8 cellular contexts compared by ENCODE assay signal in genomic region chr15:85504739-85505676, GRCh38.
DNase-seq lines count a peak whose midpoint lies in the region; ATAC-seq and TF ChIP-seq lines count a peak whose summit lies in the region.

No MANE protein-coding gene starts in this region.

- TF ChIP-seq CTCF in activated CD8-positive, alpha-beta T cell treated with anti-CD3 and anti-CD28 coated beads for 36 hours (IDR thresholded peaks at IDR 0.05), result peak; percentile 68
- TF ChIP-seq CTCF in fibroblast of the aortic adventitia (IDR thresholded peaks at IDR 0.05; ENCODE audit: insufficient read depth, low read length), result peak; percentile 62
- peak in 2 of 3 donors; percentile 24 to 40 for TF ChIP-seq CTCF in ovary (IDR thresholded peaks at IDR 0.05)

- no peak for TF ChIP-seq EP300 in ovary (IDR thresholded peaks at IDR 0.05)

- WGBS in ovary, 3 donors, result 54 to 66% (median 58%) methylated on average over 8 of the region's 8 CpGs

- intact Hi-C loops in activated CD8-positive, alpha-beta T cell treated with anti-CD3 and anti-CD28 coated beads for 36 hours (cut with micrococcal nuclease), result loop anchor here (10.0 kb wide), 1 partner anchor 210 kb away; no protein-coding TSS in a partner anchor
- intact Hi-C loops in ovary (cut with DNase I), result loop anchor here in 1 of 4 donors (10.0 kb wide), 1 partner anchor 210 kb away; no protein-coding TSS in a partner anchor

- H3K9me3 Mint-ChIP-seq in activated CD8-positive, alpha-beta T cell treated with anti-CD3 and anti-CD28 coated beads for 36 hours, result no peaks in the 10 kb centered on the region

- no peaks in the 10 kb centered on the region for H3K27me3 ChIP-seq in ovary

- H3K36me3 ChIP-seq in ovary, result no peaks in the 10 kb centered on the region

- POLR2A ChIA-PET in activated CD8-positive, alpha-beta T cell treated with anti-CD3 and anti-CD28 coated beads for 36 hours (lab: Charles Lee), result interaction anchor here (1.8 kb wide), 1 partner anchor 17 kb away, joined by 4 read pairs; no protein-coding TSS in a partner anchor

- DNase-seq in activated naive CD4-positive, alpha-beta T cell treated with Interleukin-2 at 50 U/mL for 16 hours, result peak; percentile 30
- DNase-seq in activated naive CD4-positive, alpha-beta T cell (lab: John Stamatoyannopoulos, UW), result no peak
- peak; percentile 37 for DNase-seq in NCI-H2171 treated with DMSO at 0.1 percent for 48 hours (lab: John Stamatoyannopoulos, UW)
- peak; percentile 68 for DNase-seq in activated CD8-positive, alpha-beta T cell treated with anti-CD3 and anti-CD28 coated beads for 36 hours
- peak; percentile 83 for DNase-seq in fibroblast of the aortic adventitia (ENCODE audit: low read depth)
- DNase-seq in ovary, result peak in 3 of 5 donors; percentile 11 to 65 (median 32)
- DNase-seq in mesenteric fat pad (ENCODE audit: low spot score), result no peak

- no peaks in the 10 kb centered on the region for H3K36me3 Mint-ChIP-seq in activated CD8-positive, alpha-beta T cell treated with anti-CD3 and anti-CD28 coated beads for 36 hours (ENCODE audit: low read depth)

- H3K4me3 Mint-ChIP-seq in activated CD8-positive, alpha-beta T cell treated with anti-CD3 and anti-CD28 coated beads for 36 hours, result no peak overlapping the region

- no peaks in the 10 kb centered on the region for H3K27me3 Mint-ChIP-seq in activated CD8-positive, alpha-beta T cell treated with anti-CD3 and anti-CD28 coated beads for 36 hours

- H3K27ac ChIP-seq in ovary, result no peak overlapping the region

- H3K4me1 Mint-ChIP-seq in activated CD8-positive, alpha-beta T cell treated with anti-CD3 and anti-CD28 coated beads for 36 hours (ENCODE audit: low read depth), result peaks cover 53% of the 10 kb centered on the region

- ATAC-seq in activated CD8-positive, alpha-beta T cell treated with anti-CD3 and anti-CD28 coated beads for 36 hours, result peak; percentile 67
- no peak for ATAC-seq in HG03565 (IDR thresholded peaks at IDR 0.05; ENCODE audit: unreplicated experiment)

- H3K27ac Mint-ChIP-seq in activated CD8-positive, alpha-beta T cell treated with anti-CD3 and anti-CD28 coated beads for 36 hours, result no peak overlapping the region

- CTCF ChIA-PET in activated CD8-positive, alpha-beta T cell treated with anti-CD3 and anti-CD28 coated beads for 36 hours (lab: Charles Lee), result interaction anchor here (0.6 to 3.8 kb wide), 32 partner anchors 10 to 335 kb away, joined by 3 to 40 read pairs (median 4); no protein-coding TSS in a partner anchor

- H3K4me3 ChIP-seq in fibroblast of the aortic adventitia (ENCODE audit: low read depth, low read length) (no peak overlapping the region), ovary (no peak overlapping the region)

- H3K4me1 ChIP-seq in ovary (ENCODE audit: insufficient read depth), result peaks cover 4% of the 10 kb centered on the region

- no peaks in the 10 kb centered on the region for H3K9me3 ChIP-seq in ovary

- TF ChIP-seq POLR2A in ovary (IDR thresholded peaks at IDR 0.05), result no peak

Comparison
In these comparisons a context has a peak if more than half of its experiments do, and no peak if none do; other contexts are left out.
1. DNase-seq: peak in activated naive CD4-positive, alpha-beta T cell treated with Interleukin-2 at 50 U/mL for 16 hours (single experiment), NCI-H2171 treated with DMSO at 0.1 percent for 48 hours (single experiment), activated CD8-positive, alpha-beta T cell treated with anti-CD3 and anti-CD28 coated beads for 36 hours (single experiment), fibroblast of the aortic adventitia (single experiment) and ovary (3 of 5); none in activated naive CD4-positive, alpha-beta T cell (0 of 4) and mesenteric fat pad (single experiment).
2. Peak in every context shown above with its lines, with median percentiles within 50 percentile points of each other: CTCF ChIP-seq.